ENCODE assay signal across 1 cellular context in genomic region chr17:77718669-77718961, GRCh38.
TF ChIP-seq lines count a peak whose summit lies in the region.

No MANE protein-coding gene starts in this region.

TF ChIP-seq in HEK293, 187 proteins besides CTCF, POLR2A, EP300 and RAD21 (continued from another document):
- TF ChIP-seq TSHZ1 (tag by site-specific recombination; IDR thresholded peaks at IDR 0.05; ENCODE audit: borderline replicate concordance) (no peak), ZNF292 (tag by site-specific recombination; IDR thresholded peaks at IDR 0.05; ENCODE audit: borderline replicate concordance, low read depth) (no peak), ZNF114 (tag by site-specific recombination; IDR thresholded peaks at IDR 0.05) (0 out of 2 replicates have a peak, but pooled peaks have one; percentile 16)
